8 cellular contexts compared by ENCODE assay signal in genomic region chr1:145858937-145859490, GRCh38. TPM values are rescaled to one million over a fixed set of nuclear protein-coding genes. Genes with fewer than 3 reads are reported as not detected.
A peak's percentile ranks its signal among the peaks of the same experiment; 100 is the strongest.
DNase-seq lines count a peak whose midpoint lies in the region; ATAC-seq and TF ChIP-seq lines count a peak whose summit lies in the region.

Gene PIAS3, minus strand, starts transcription at chr1:145859081. Its CDS starts 91 bp downstream, at chr1:145858990.

- peak; percentile 99 for DNase-seq in GM13976 (ENCODE audit: low spot score)
- peak; percentile 95 for DNase-seq in NCI-H146 (lab: John Stamatoyannopoulos, UW)
- DNase-seq in T-helper 17 cell: peak; percentile 64 to 76 (median 76)
- DNase-seq in amniotic stem cell (lab: John Stamatoyannopoulos, UW): peak; percentile 92
- DNase-seq in left cardiac atrium: peak; percentile 97
- peak; percentile 96 for DNase-seq in prostate gland (ENCODE audit: low spot score)
- DNase-seq in ureter (ENCODE audit: low spot score): peak; percentile 97

- H3K36me3 Mint-ChIP-seq in T-helper 17 cell (ENCODE audit: low read depth): peaks cover 7% of the 10 kb centered on the region

- no peak for TF ChIP-seq CTCF in GM13976 (IDR thresholded peaks at IDR 0.05; ENCODE audit: borderline replicate concordance, control extremely low read depth, extremely low read depth, insufficient read depth, missing control alignments)
- peak in 1 of 4 experiments; percentile 2 for TF ChIP-seq CTCF in prostate gland (IDR thresholded peaks at IDR 0.05)

- H3K4me3 Mint-ChIP-seq in T-helper 17 cell: peak within 1 kb of the TSS; percentile 96

- H3K9me3 ChIP-seq in T-helper 17 cell (ENCODE audit: control insufficient read depth, low read length, poor library complexity, severe bottlenecking) (no peaks in the 10 kb centered on the region), prostate gland (no peaks in the 10 kb centered on the region)

- no peaks in the 10 kb centered on the region for H3K27me3 ChIP-seq in prostate gland (replicated peaks; ENCODE audit: insufficient read depth)

- WGBS in prostate gland: under 1% methylated on average over 36 of the region's 36 CpGs

- intact Hi-C loops in left cardiac atrium (cut with DNase I) (no loop called here), prostate gland (cut with DNase I) (no loop called here)

- H3K36me3 ChIP-seq in prostate gland: peaks cover 5 to 9% of the 10 kb centered on the region in 2 donors

- peaks cover 5% of the 10 kb centered on the region for H3K4me1 ChIP-seq in prostate gland (replicated peaks)

- H3K4me1 Mint-ChIP-seq in T-helper 17 cell: peaks cover 20% of the 10 kb centered on the region

- H3K27me3 Mint-ChIP-seq in T-helper 17 cell: no peaks in the 10 kb centered on the region

- peak within 1 kb of the TSS; percentile 75 to 77 for H3K4me3 ChIP-seq in prostate gland

- ATAC-seq in HG02852 (IDR thresholded peaks at IDR 0.05; ENCODE audit: unreplicated experiment): peak; percentile 84
- peak; percentile 89 for ATAC-seq in T-helper 17 cell
- peak; percentile 96 to 98 for ATAC-seq in left cardiac atrium

- in situ Hi-C loops in GM13976 (cut with MboI; ENCODE audit: low sequenced_read_pairs, unreplicated experiment): no loop called here

- TF ChIP-seq POLR2A in prostate gland (IDR thresholded peaks at IDR 0.05): peak; percentile 94

- peak within 1 kb of the TSS; percentile 91 to 92 for H3K27ac ChIP-seq in prostate gland

- peak within 1 kb of the TSS; percentile 82 for H3K27ac Mint-ChIP-seq in T-helper 17 cell

RNA-seq across cellular contexts. Expression of gene PIAS3, which starts in this region (rescaled TPM):
- total RNA-seq in T-helper 17 cell (10 to 100 TPM; 19.0 to 20.0 TPM), left cardiac atrium (10 to 100 TPM; 15.0 to 17.1 TPM), prostate gland (10 to 100 TPM; 41.7 to 48.8 TPM), ureter (70.4 TPM)

Comparison
In these comparisons a context has a peak if more than half of its experiments do, and no peak if none do; other contexts are left out.
1. Peak in every context shown above with its lines: DNase-seq, ATAC-seq, H3K4me3 ChIP-seq and H3K27ac ChIP-seq.